ENCODE assay signal across 5 cellular contexts in the genomic region with DNA sequence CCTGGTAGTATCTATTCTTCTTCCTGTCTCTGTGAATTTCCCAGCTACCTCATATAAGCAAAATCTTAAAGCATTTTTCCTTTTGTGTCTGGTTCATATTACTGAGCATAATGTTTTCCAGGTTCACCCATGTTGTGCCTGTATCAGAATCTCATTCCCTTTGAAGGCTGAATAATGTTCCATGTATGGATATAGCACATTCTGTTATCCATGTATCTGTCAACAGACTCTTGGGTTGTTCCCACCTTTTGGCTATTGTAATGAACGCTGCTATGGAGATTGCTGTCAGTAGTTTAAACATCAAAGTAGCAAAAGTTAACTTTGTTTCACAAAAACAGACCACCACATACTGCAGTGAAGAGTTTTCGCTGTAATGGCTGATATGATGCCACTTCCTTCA.
"Had no signal": no experiment of that assay in that cellular context is flagged by ENCODE, and none has a peak within 500 bp of the region (broad histone marks: within the 10 kb centered on the region; RNA-seq: fewer than 3 reads in every experiment).

No MANE protein-coding gene starts in this region.

- ATAC-seq: GM23338, K562 had no signal

- H3K4me2 ChIP-seq: GM23338 had no signal

- DNase-seq: H9, HCEC 1CT, IMR-90 had no signal

- H2AFZ ChIP-seq: GM23338 had no signal

- H3K4me3 ChIP-seq: GM23338, K562 had no signal
